In the genomic region with DNA sequence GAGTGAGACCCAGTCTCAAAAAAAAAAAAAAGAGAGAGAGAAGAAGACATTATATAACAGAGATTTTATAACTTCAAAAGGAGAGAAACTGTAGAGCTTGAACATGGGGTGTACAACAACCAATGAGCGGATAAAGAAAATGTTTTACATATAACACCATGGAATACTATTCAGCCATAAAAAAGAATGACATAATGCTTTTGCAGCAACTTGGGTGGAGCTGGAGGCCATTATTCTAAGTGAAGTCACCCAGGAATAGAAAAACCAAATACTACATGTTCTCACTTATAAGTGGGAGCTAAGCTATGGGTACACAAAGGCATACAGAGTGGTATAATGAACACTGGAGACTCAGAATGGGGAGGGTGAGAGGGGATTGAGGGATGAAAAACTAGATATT, we compare ENCODE assay signal across 31 cellular contexts.
"Had no signal": no experiment of that assay in that cellular context is flagged by ENCODE, and none has a peak within 500 bp of the region (broad histone marks: within the 10 kb centered on the region; RNA-seq: fewer than 3 reads in every experiment).

No MANE protein-coding gene starts in this region.

- H3K27ac ChIP-seq: neural progenitor cell, ovary, parathyroid adenoma, psoas muscle, skin epidermis, spleen, suprapubic skin, testis, tibial artery, transverse colon, upper lobe of right lung, uterus had no signal

- H3K4me3 Mint-ChIP-seq: natural killer cell; nephron; neural progenitor cell; stimulated activated memory B cell treated with anti-CD40 and anti-IgM and Interleukin-4, amounts not matched to agents 10 μg/mL and 1 μg/mL and 100 μg/mL, for 72 hours; stimulated activated naive CD8-positive, alpha-beta T cell treated with anti-CD3 and anti-CD28 coated beads, Interleukin-15, amount 100 ng/mL, for 72 hours; type B pancreatic cell had no signal

- H3K9me3 ChIP-seq: ovary, psoas muscle, suprapubic skin, testis, tibial artery, transverse colon, upper lobe of right lung, uterus had no signal

- H3K27me3 Mint-ChIP-seq: progenitor cell of endocrine pancreas; stimulated activated naive CD8-positive, alpha-beta T cell treated with anti-CD3 and anti-CD28 coated beads, Interleukin-15, amount 100 ng/mL, for 72 hours; type B pancreatic cell had no signal

- DNase-seq: natural killer cell; occipital lobe; ovary; posterior cingulate gyrus; psoas muscle; right cardiac atrium; spleen; stimulated activated CD4-positive, alpha-beta T cell treated with anti-CD3 and anti-CD28 coated beads, Interleukin-12 subunit alpha, Interleukin-12 subunit beta, amount 100 ng/mL, for 4 hours; stimulated activated CD4-positive, alpha-beta T cell treated with anti-CD3 and anti-CD28 coated beads, Interleukin-1b, Interleukin-23, amount 100 ng/mL, for 48 hours; stimulated activated CD4-positive, alpha-beta T cell treated with anti-CD3 and anti-CD28 coated beads, Interleukin-4, amount 100 ng/mL, for 1 hour; stimulated activated CD4-positive, alpha-beta T cell treated with anti-CD3 and anti-CD28 coated beads, Interleukin-4, amount 100 ng/mL, for 4 hours; stimulated activated CD8-positive, alpha-beta memory T cell treated with anti-CD3 and anti-CD28 coated beads, Interleukin-4, amount 100 ng/mL, for 48 hours; stimulated activated naive CD4-positive, alpha-beta T cell; stimulated activated naive CD8-positive, alpha-beta T cell treated with anti-CD3 and anti-CD28 coated beads, Interleukin-15, amount 100 ng/mL, for 72 hours; stimulated activated naive CD8-positive, alpha-beta T cell treated with anti-CD3 and anti-CD28 coated beads, Interleukin-15, Interleukin-2, amounts not matched to agents 100 U/mL and 50 U/mL, for 24 hours; substantia nigra; testis; tibial artery; transverse colon; upper lobe of right lung; uterus had no signal

- H3K9me3 Mint-ChIP-seq: natural killer cell, nephron, neural progenitor cell, type B pancreatic cell had no signal

- H3K36me3 Mint-ChIP-seq: natural killer cell; neural progenitor cell; stimulated activated memory B cell treated with anti-CD40 and anti-IgM and Interleukin-4, amounts not matched to agents 10 μg/mL and 1 μg/mL and 100 μg/mL, for 72 hours; type B pancreatic cell had no signal

- H3K4me1 Mint-ChIP-seq: natural killer cell; nephron; stimulated activated memory B cell treated with anti-CD40 and anti-IgM and Interleukin-4, amounts not matched to agents 10 μg/mL and 1 μg/mL and 100 μg/mL, for 72 hours; stimulated activated naive CD8-positive, alpha-beta T cell treated with anti-CD3 and anti-CD28 coated beads, Interleukin-15, amount 100 ng/mL, for 72 hours had no signal

- ATAC-seq: natural killer cell; psoas muscle; right cardiac atrium; sciatic nerve; stimulated activated memory B cell treated with anti-CD40 and anti-IgM and Interleukin-4, amounts not matched to agents 10 μg/mL and 1 μg/mL and 100 μg/mL, for 72 hours; stimulated activated naive CD8-positive, alpha-beta T cell treated with anti-CD3 and anti-CD28 coated beads, Interleukin-15, amount 100 ng/mL, for 72 hours; stimulated activated naive CD8-positive, alpha-beta T cell treated with anti-CD3 and anti-CD28 coated beads, Interleukin-15, Interleukin-2, amounts not matched to agents 100 U/mL and 50 U/mL, for 24 hours; upper lobe of right lung had no signal

- H3K4me1 ChIP-seq: neural progenitor cell, parathyroid adenoma, psoas muscle, spleen, suprapubic skin, testis, tibial artery, transverse colon, upper lobe of right lung, uterus had no signal

- H3K27ac Mint-ChIP-seq: natural killer cell; nephron; neural progenitor cell; progenitor cell of endocrine pancreas; stimulated activated memory B cell treated with anti-CD40 and anti-IgM and Interleukin-4, amounts not matched to agents 10 μg/mL and 1 μg/mL and 100 μg/mL, for 72 hours; stimulated activated naive CD8-positive, alpha-beta T cell treated with anti-CD3 and anti-CD28 coated beads, Interleukin-15, amount 100 ng/mL, for 72 hours; type B pancreatic cell had no signal

- H3K36me3 ChIP-seq: neural progenitor cell, ovary, spleen, suprapubic skin, tibial artery, transverse colon, upper lobe of right lung, uterus had no signal

- H3K4me3 ChIP-seq: neural progenitor cell, ovary, psoas muscle, skin epidermis, smooth muscle cell, spleen, suprapubic skin, testis, tibial artery, transverse colon, upper lobe of right lung, uterus had no signal
